16 cellular contexts compared by ENCODE assay signal in genomic region chr4:66178901-66179300, GRCh38.
A peak's percentile ranks its signal among the peaks of the same experiment; 100 is the strongest.
DNase-seq lines count a peak whose midpoint lies in the region; ATAC-seq and FAIRE-seq lines count a peak whose summit lies in the region.
"Had no signal": no experiment of that assay in that cellular context is flagged by ENCODE, and none has a peak within 500 bp of the region (broad histone marks: within the 10 kb centered on the region; RNA-seq: fewer than 3 reads in every experiment).

No MANE protein-coding gene starts in this region.

- no peaks in the 10 kb centered on the region for H3K4me1 ChIP-seq in mesendoderm (ENCODE audit: control insufficient read depth, low read depth, low read length)
- H3K4me1 ChIP-seq: adrenal gland, BLaER1, heart right ventricle, lower lobe of right lung had no signal

- H3K23ac ChIP-seq in mesendoderm (ENCODE audit: low read length) = no peak overlapping the region

- H3K36me3 ChIP-seq in mesendoderm (ENCODE audit: control insufficient read depth, insufficient read depth, low read length) = no peaks in the 10 kb centered on the region
- H3K36me3 ChIP-seq: adrenal gland, BLaER1, heart right ventricle, lower lobe of right lung had no signal

- H3K79me1 ChIP-seq in mesendoderm (ENCODE audit: low read length) = no peaks in the 10 kb centered on the region

- no peak overlapping the region for H3K27ac ChIP-seq in mesendoderm (ENCODE audit: low read depth, low read length)
- H3K27ac ChIP-seq: adrenal gland, BLaER1, heart right ventricle, lower lobe of right lung had no signal

- ATAC-seq in HG03442 (IDR thresholded peaks at IDR 0.05; ENCODE audit: unreplicated experiment) (no peak), HG03280 (IDR thresholded peaks at IDR 0.05; ENCODE audit: unreplicated experiment) (no peak)
- ATAC-seq: heart right ventricle; lower lobe of right lung; Right ventricle myocardium inferior; stimulated activated naive CD8-positive, alpha-beta T cell treated with anti-CD3 and anti-CD28 coated beads, Interleukin-15, Interleukin-2, amounts not matched to agents 100 U/mL and 50 U/mL, for 24 hours had no signal

- no peak overlapping the region for H2AK5ac ChIP-seq in mesendoderm (ENCODE audit: low read length)

- H3K9ac ChIP-seq in mesendoderm (ENCODE audit: low read length) = no peak overlapping the region
- H3K9ac ChIP-seq: BLaER1 had no signal

- H3K18ac ChIP-seq in mesendoderm (ENCODE audit: low read length) = no peak overlapping the region

- no peak overlapping the region for H3K56ac ChIP-seq in mesendoderm (ENCODE audit: low read length)

- H3K4me3 ChIP-seq in mesendoderm (ENCODE audit: low read length) = no peak overlapping the region
- H3K4me3 ChIP-seq: adrenal gland, BLaER1, heart right ventricle, lower lobe of right lung had no signal

- H3K27me3 ChIP-seq in mesendoderm (ENCODE audit: insufficient read depth, low read length, poor library complexity) = no peaks in the 10 kb centered on the region
- H3K27me3 ChIP-seq: adrenal gland, BLaER1, heart right ventricle had no signal

- H4K5ac ChIP-seq in mesendoderm (ENCODE audit: low read length) = no peak overlapping the region

- no peak for FAIRE-seq in HTR-8/SVneo (lab: Jason Lieb, UNC)

- DNase-seq in COLO829 (ENCODE audit: low spot score) (peak; percentile 6), HTR-8/SVneo (ENCODE audit: insufficient read length, low spot score) (peak; percentile 59), astrocyte of the hippocampus (ENCODE audit: low read depth, low spot score) (peak; percentile 91), mesendoderm (peak; percentile 19), GF-D8 (lab: John Stamatoyannopoulos, UW) (no peak), ureter (ENCODE audit: low spot score) (no peak)
- DNase-seq: adrenal gland; heart right ventricle; lower lobe of right lung; MM.1S; stimulated activated CD4-positive, alpha-beta T cell treated with anti-CD3 and anti-CD28 coated beads, Interleukin-4, amount 100 ng/mL, for 4 hours; stimulated activated naive CD8-positive, alpha-beta T cell treated with anti-CD3 and anti-CD28 coated beads, Interleukin-15, Interleukin-2, amounts not matched to agents 100 U/mL and 50 U/mL, for 24 hours had no signal

- H2BK15ac ChIP-seq in mesendoderm (replicated peaks; ENCODE audit: low read depth) = no peak overlapping the region

- H2BK120ac ChIP-seq in mesendoderm (ENCODE audit: low read depth, low read length) = no peak overlapping the region

- H3K4ac ChIP-seq in mesendoderm (ENCODE audit: low read depth, low read length) = no peak overlapping the region

- H3K4me2 ChIP-seq in mesendoderm (ENCODE audit: low read length) = no peak overlapping the region
- H3K4me2 ChIP-seq: BLaER1 had no signal

- H2BK5ac ChIP-seq in mesendoderm (ENCODE audit: low read length) = no peak overlapping the region

- H3K79me2 ChIP-seq in mesendoderm (ENCODE audit: control insufficient read depth, insufficient read depth, low read length) = no peaks in the 10 kb centered on the region

- H4K8ac ChIP-seq in mesendoderm (ENCODE audit: low read depth, low read length) = no peak overlapping the region

Comparison
In these comparisons a context has a peak if more than half of its experiments do, and no peak if none do; other contexts are left out.
1. DNase-seq: peak in COLO829 (single experiment), HTR-8/SVneo (single experiment), astrocyte of the hippocampus (single experiment) and mesendoderm (single experiment); none in GF-D8 (single experiment) and ureter (single experiment).